In genomic region chr12:121806556-121807308, GRCh38 we compare ENCODE assay signal across 2 cellular contexts.
TF ChIP-seq lines count a peak whose summit lies in the region.

No MANE protein-coding gene starts in this region.

TF ChIP-seq in A549, 52 proteins besides CTCF, POLR2A, EP300 and RAD21 (continued from another document):
- TF ChIP-seq FOXS1 (CRISPR knock-in tag; IDR thresholded peaks at IDR 0.05) = no peak
- no peak for TF ChIP-seq SMC3 (IDR thresholded peaks at IDR 0.05)
- no peak for TF ChIP-seq RARB (CRISPR knock-in tag; IDR thresholded peaks at IDR 0.05)
- TF ChIP-seq HOXA7 (CRISPR knock-in tag; IDR thresholded peaks at IDR 0.05) = no peak
- TF ChIP-seq MAZ (IDR thresholded peaks at IDR 0.05; ENCODE audit: borderline replicate concordance, low read depth, low read length) = no peak
- TF ChIP-seq PHF8 (IDR thresholded peaks at IDR 0.05; ENCODE audit: borderline replicate concordance, low read depth) = no peak
- TF ChIP-seq HMGXB4 (CRISPR knock-in tag; IDR thresholded peaks at IDR 0.05; ENCODE audit: borderline replicate concordance) = no peak
- TF ChIP-seq ESRRA (IDR thresholded peaks at IDR 0.05; ENCODE audit: borderline replicate concordance, low read length) = no peak
- TF ChIP-seq NFE2L2 (conservative IDR thresholded peaks at IDR 0.05; ENCODE audit: low read length) = no peak
- no peak for TF ChIP-seq CEBPB (IDR thresholded peaks at IDR 0.05)
- no peak for TF ChIP-seq SREBF2 (IDR thresholded peaks at IDR 0.05)
- TF ChIP-seq E2F6 (IDR thresholded peaks at IDR 0.05; ENCODE audit: borderline replicate concordance, low read depth) = no peak
- TF ChIP-seq NPAS2 (CRISPR knock-in tag; IDR thresholded peaks at IDR 0.05; ENCODE audit: borderline replicate concordance) = no peak
- TF ChIP-seq HOXB13 (CRISPR knock-in tag; IDR thresholded peaks at IDR 0.05; ENCODE audit: low read depth) = no peak

TF ChIP-seq in HEK293, 187 proteins besides CTCF, POLR2A, EP300 and RAD21 (continued from another document and continues in another):
- TF ChIP-seq ZNF518A (tag by site-specific recombination; conservative IDR thresholded peaks at IDR 0.05; ENCODE audit: low read depth) (no peak), ZNF266 (tag by site-specific recombination; IDR thresholded peaks at IDR 0.05; ENCODE audit: low read depth) (no peak), ZSCAN16 (tag by site-specific recombination; IDR thresholded peaks at IDR 0.05) (no peak), ZNF335 (tag by site-specific recombination; conservative IDR thresholded peaks at IDR 0.05) (peak; percentile 93), ZNF366 (tag by site-specific recombination; conservative IDR thresholded peaks at IDR 0.05) (no peak), ZNF354C (tag by site-specific recombination; IDR thresholded peaks at IDR 0.05; ENCODE audit: borderline replicate concordance, low read depth) (no peak), ZBTB48 (tag by site-specific recombination; IDR thresholded peaks at IDR 0.05) (peak; percentile 99), HOXD13 (CRISPR knock-in tag; IDR thresholded peaks at IDR 0.05; ENCODE audit: borderline replicate concordance) (no peak), EGR2 (tag by site-specific recombination; IDR thresholded peaks at IDR 0.05; ENCODE audit: low read depth) (no peak), ZNF639 (tag by site-specific recombination; IDR thresholded peaks at IDR 0.05) (no peak), ZNF133 (tag by site-specific recombination; IDR thresholded peaks at IDR 0.05) (no peak), ZBTB49 (tag by site-specific recombination; IDR thresholded peaks at IDR 0.05; ENCODE audit: low read depth) (no peak), ZNF112 (tag by site-specific recombination; IDR thresholded peaks at IDR 0.05) (no peak), ZNF37A (tag by site-specific recombination; IDR thresholded peaks at IDR 0.05) (no peak), ZNF707 (tag by site-specific recombination; IDR thresholded peaks at IDR 0.05) (no peak), ZBTB7A (tag by site-specific recombination; IDR thresholded peaks at IDR 0.05; ENCODE audit: low read depth) (no peak), WT1 (tag by site-specific recombination; IDR thresholded peaks at IDR 0.05) (no peak), ZBTB6 (tag by site-specific recombination; IDR thresholded peaks at IDR 0.05) (peak; percentile 80; the same call in 1 of the 2 replicates), SP2 (tag by site-specific recombination; IDR thresholded peaks at IDR 0.05) (0 out of 2 replicates have a peak, but pooled peaks have one; percentile 6), ZNF677 (tag by site-specific recombination; IDR thresholded peaks at IDR 0.05) (no peak), ZNF248 (tag by site-specific recombination; IDR thresholded peaks at IDR 0.05) (no peak), ZNF184 (tag by site-specific recombination; IDR thresholded peaks at IDR 0.05) (no peak), ZNF148 (tag by site-specific recombination; IDR thresholded peaks at IDR 0.05; ENCODE audit: borderline replicate concordance) (no peak), ZNF280D (tag by site-specific recombination; IDR thresholded peaks at IDR 0.05) (no peak), HOXC10 (CRISPR knock-in tag; IDR thresholded peaks at IDR 0.05) (no peak), ZNF114 (tag by site-specific recombination; IDR thresholded peaks at IDR 0.05) (no peak), ZNF324 (tag by site-specific recombination; IDR thresholded peaks at IDR 0.05) (no peak), SALL2 (tag by site-specific recombination; IDR thresholded peaks at IDR 0.05; ENCODE audit: borderline replicate concordance) (no peak), ZFP3 (tag by site-specific recombination; IDR thresholded peaks at IDR 0.05; ENCODE audit: low read depth) (no peak), SCRT2 (tag by site-specific recombination; IDR thresholded peaks at IDR 0.05) (no peak), ZNF302 (tag by site-specific recombination; IDR thresholded peaks at IDR 0.05; ENCODE audit: low read depth) (no peak), ZNF692 (tag by site-specific recombination; IDR thresholded peaks at IDR 0.05) (no peak), ZNF292 (tag by site-specific recombination; IDR thresholded peaks at IDR 0.05; ENCODE audit: borderline replicate concordance, low read depth) (no peak), ZNF610 (tag by site-specific recombination; IDR thresholded peaks at IDR 0.05; ENCODE audit: borderline replicate concordance) (no peak), ZNF670 (tag by site-specific recombination; IDR thresholded peaks at IDR 0.05; ENCODE audit: low read depth) (no peak), ZNF423 (tag by site-specific recombination; IDR thresholded peaks at IDR 0.05) (peak; percentile 6; the same call in 1 of the 2 replicates), FEZF1 (tag by site-specific recombination; IDR thresholded peaks at IDR 0.05) (no peak), MZF1 (tag by site-specific recombination; IDR thresholded peaks at IDR 0.05; ENCODE audit: borderline replicate concordance) (no peak), ZIC2 (tag by site-specific recombination; IDR thresholded peaks at IDR 0.05) (no peak), ZNF558 (tag by site-specific recombination; IDR thresholded peaks at IDR 0.05) (no peak)
